ENCODE assay signal across 8 cellular contexts in the genomic region with DNA sequence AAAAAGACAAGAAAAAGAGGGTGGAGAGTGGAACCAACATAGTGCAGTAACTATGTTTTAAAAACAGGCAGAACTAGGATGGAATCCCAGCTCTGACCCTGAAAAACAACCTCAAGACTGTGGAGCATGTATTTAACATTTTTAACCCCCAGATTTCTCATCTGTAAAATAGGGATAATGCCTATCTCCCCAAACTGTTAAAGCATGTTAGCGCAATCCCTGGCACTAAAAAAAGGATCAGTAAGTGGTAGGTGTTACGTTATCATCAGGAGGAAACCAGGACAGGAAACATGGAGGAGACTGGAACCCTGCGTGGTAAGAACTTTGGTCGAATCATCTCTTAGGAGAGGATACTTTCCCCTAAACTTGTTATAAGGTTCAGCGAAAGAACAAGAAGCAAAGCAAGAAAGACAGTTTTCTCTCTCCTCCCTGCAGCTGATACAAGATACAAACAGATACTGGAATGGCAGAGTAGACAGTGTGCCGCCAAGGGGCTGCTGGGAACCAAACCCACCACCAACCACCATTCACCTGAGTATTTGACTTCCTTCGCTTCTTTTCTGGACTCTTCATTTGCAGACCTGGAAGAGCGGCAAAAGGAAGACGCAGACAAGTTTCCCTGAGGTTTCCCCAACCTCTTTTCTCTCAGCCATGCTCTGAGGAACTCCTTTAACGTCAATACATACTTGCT. TPM values are rescaled to one million over a fixed set of nuclear protein-coding genes. Genes with fewer than 3 reads are reported as not detected.
DNase-seq lines count a peak whose midpoint lies in the region; ATAC-seq and TF ChIP-seq lines count a peak whose summit lies in the region.

No MANE protein-coding gene starts in this region.

- no peaks in the 10 kb centered on the region for H3K27me3 Mint-ChIP-seq in WTC11 (ENCODE audit: low read depth)

- peaks cover 10% of the 10 kb centered on the region for H3F3A ChIP-seq in smooth muscle cell (ENCODE audit: low read depth)

- peak overlapping the region; percentile 83 for H3K9ac ChIP-seq in smooth muscle cell (ENCODE audit: low read depth)

- DNase-seq in WTC11 (ENCODE audit: low spot score) (no peak), right atrium auricular region (ENCODE audit: low spot score) (no peak), smooth muscle cell (lab: John Stamatoyannopoulos, UW; ENCODE audit: unreplicated experiment) (no peak), GM10266 (ENCODE audit: extremely low spot score) (no peak)

- H3K4me1 Mint-ChIP-seq in WTC11 = peaks cover 43% of the 10 kb centered on the region

- H3K4me3 Mint-ChIP-seq in WTC11 = peak overlapping the region; percentile 93

- TF ChIP-seq CTCF in HEK293 (tag by site-specific recombination; IDR thresholded peaks at IDR 0.05) (no peak), WTC11 (IDR thresholded peaks at IDR 0.05) (no peak), right atrium auricular region (IDR thresholded peaks at IDR 0.05) (no peak), smooth muscle cell (IDR thresholded peaks at IDR 0.05; ENCODE audit: borderline replicate concordance, insufficient read depth, poor library complexity, severe bottlenecking) (no peak), GM10266 (IDR thresholded peaks at IDR 0.05; ENCODE audit: control insufficient read depth, insufficient read depth, low read depth, missing control alignments) (no peak)

- peak overlapping the region; percentile 90 for H3K4me3 ChIP-seq in HEK293 (ENCODE audit: low read depth, low read length)
- H3K4me3 ChIP-seq in right atrium auricular region = peak overlapping the region; percentile 81 to 94
- peak overlapping the region; percentile 82 for H3K4me3 ChIP-seq in smooth muscle cell

- peak overlapping the region; percentile 95 for H3K4me2 ChIP-seq in smooth muscle cell

- 69% methylated on average over 10 of the region's 10 CpGs for WGBS in smooth muscle cell (ENCODE audit: low lambda C conversion rate)

- H3K79me2 ChIP-seq in smooth muscle cell (ENCODE audit: low read depth) = peaks cover 8% of the 10 kb centered on the region

- peaks cover 10% of the 10 kb centered on the region for H3K4me1 ChIP-seq in HEK293 (ENCODE audit: control insufficient read depth, insufficient read depth, low read length)
- peaks cover 0 to 34% of the 10 kb centered on the region in 2 donors for H3K4me1 ChIP-seq in right atrium auricular region
- peaks cover 30% of the 10 kb centered on the region for H3K4me1 ChIP-seq in smooth muscle cell (ENCODE audit: low read depth)

- POLR2A ChIA-PET in HEK293 (lab: Yijun Ruan, JAX) (interaction anchor here (0.7 to 2.9 kb wide), 10 partner anchors 9 to 492 kb away, joined by 3 to 69 read pairs (median 5); a partner anchor contains a TSS), WTC11 (lab: Charles Lee) (interaction anchor here (1.7 to 3.2 kb wide), 5 partner anchors 10 to 39 kb away, joined by 6 to 26 read pairs (median 10); a partner anchor contains a TSS)

- no peaks in the 10 kb centered on the region for H3K27me3 ChIP-seq in right atrium auricular region
- no peaks in the 10 kb centered on the region for H3K27me3 ChIP-seq in smooth muscle cell (ENCODE audit: low read depth)

- H3K36me3 ChIP-seq in HEK293 (ENCODE audit: control insufficient read depth in 2 of 2, insufficient read depth in 1 of 2, low read length in 2 of 2) (peaks cover 3 to 49% of the 10 kb centered on the region in 2 experiments), right atrium auricular region (peaks cover 45% of the 10 kb centered on the region), smooth muscle cell (ENCODE audit: low read depth) (peaks cover 5% of the 10 kb centered on the region)

- H3K36me3 Mint-ChIP-seq in WTC11 = peaks cover 34% of the 10 kb centered on the region

- ATAC-seq in WTC11 (no peak), HG03457 (IDR thresholded peaks at IDR 0.05; ENCODE audit: unreplicated experiment) (no peak), HG02759 (IDR thresholded peaks at IDR 0.05; ENCODE audit: unreplicated experiment) (no peak), GM19395 (IDR thresholded peaks at IDR 0.05; ENCODE audit: unreplicated experiment) (no peak)

- H3K27ac ChIP-seq in HEK293 (ENCODE audit: extremely low read depth, low read depth, low read length) (peak overlapping the region; percentile 94), right atrium auricular region (peak overlapping the region; percentile 97 to 98), smooth muscle cell (ENCODE audit: low read depth) (peak overlapping the region; percentile 85)

- peaks cover 3% of the 10 kb centered on the region for H4K20me1 ChIP-seq in smooth muscle cell (ENCODE audit: low read depth)

- H3K9me3 ChIP-seq in HEK293 (ENCODE audit: control insufficient read depth, insufficient read depth, low read depth, low read length) = no peaks in the 10 kb centered on the region
- H3K9me3 ChIP-seq in right atrium auricular region = no peaks in the 10 kb centered on the region
- no peaks in the 10 kb centered on the region for H3K9me3 ChIP-seq in smooth muscle cell (replicated peaks; ENCODE audit: low read depth)

- H2AFZ ChIP-seq in smooth muscle cell (ENCODE audit: low read depth) = no peak overlapping the region

- peak overlapping the region; percentile 84; the same call in 1 of the 2 replicates for H3K27ac Mint-ChIP-seq in WTC11

- CTCF ChIA-PET in HEK293 (lab: Yijun Ruan, JAX) = interaction anchor here (0.6 to 2.5 kb wide), 10 partner anchors 9 to 57 kb away, joined by 3 to 16 read pairs (median 5); a partner anchor contains a TSS
- CTCF ChIA-PET in WTC11 (lab: Charles Lee) = interaction anchor here (0.7 to 4.1 kb wide), 11 partner anchors 11 to 212 kb away, joined by 3 to 33 read pairs (median 7); a partner anchor contains a TSS

- H3K9me3 Mint-ChIP-seq in WTC11 = no peaks in the 10 kb centered on the region

TF ChIP-seq in HEK293, 187 proteins besides CTCF, POLR2A, EP300 and RAD21:
- TF ChIP-seq ZNF423 (tag by site-specific recombination; IDR thresholded peaks at IDR 0.05) = no peak
- peak; percentile 62 for TF ChIP-seq PRDM1 (tag by site-specific recombination; IDR thresholded peaks at IDR 0.05)
- no peak for TF ChIP-seq ZNF426 (tag by site-specific recombination; IDR thresholded peaks at IDR 0.05)
- TF ChIP-seq, protein P1, sequence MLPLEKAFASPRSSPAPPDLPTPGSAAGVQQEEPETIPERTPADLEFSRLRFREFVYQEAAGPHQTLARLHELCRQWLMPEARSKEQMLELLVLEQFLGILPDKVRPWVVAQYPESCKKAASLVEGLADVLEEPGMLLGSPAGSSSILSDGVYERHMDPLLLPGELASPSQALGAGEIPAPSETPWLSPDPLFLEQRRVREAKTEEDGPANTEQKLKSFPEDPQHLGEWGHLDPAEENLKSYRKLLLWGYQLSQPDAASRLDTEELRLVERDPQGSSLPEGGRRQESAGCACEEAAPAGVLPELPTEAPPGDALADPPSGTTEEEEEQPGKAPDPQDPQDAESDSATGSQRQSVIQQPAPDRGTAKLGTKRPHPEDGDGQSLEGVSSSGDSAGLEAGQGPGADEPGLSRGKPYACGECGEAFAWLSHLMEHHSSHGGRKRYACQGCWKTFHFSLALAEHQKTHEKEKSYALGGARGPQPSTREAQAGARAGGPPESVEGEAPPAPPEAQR (tag by site-specific recombination; IDR thresholded peaks at IDR 0.05) = no peak
- no peak for TF ChIP-seq ZNF211 (tag by site-specific recombination; IDR thresholded peaks at IDR 0.05; ENCODE audit: low read depth)
- no peak for TF ChIP-seq ZNF701 (tag by site-specific recombination; IDR thresholded peaks at IDR 0.05)
- TF ChIP-seq ZNF16 (tag by site-specific recombination; IDR thresholded peaks at IDR 0.05; ENCODE audit: low read depth) = no peak

TF ChIP-seq in WTC11, 78 proteins besides CTCF, POLR2A, EP300 and RAD21 (continues in another document):
- TF ChIP-seq ZBTB21 (CRISPR knock-in tag; IDR thresholded peaks at IDR 0.05; ENCODE audit: borderline replicate concordance) (no peak), ZNF317 (CRISPR knock-in tag; IDR thresholded peaks at IDR 0.05; ENCODE audit: borderline replicate concordance, low read depth) (no peak), ESRRA (CRISPR knock-in tag; IDR thresholded peaks at IDR 0.05; ENCODE audit: borderline replicate concordance) (no peak), GRHL2 (CRISPR knock-in tag; IDR thresholded peaks at IDR 0.05; ENCODE audit: insufficient replicate concordance, severe bottlenecking) (no peak)
- TF ChIP-seq, protein P2, sequence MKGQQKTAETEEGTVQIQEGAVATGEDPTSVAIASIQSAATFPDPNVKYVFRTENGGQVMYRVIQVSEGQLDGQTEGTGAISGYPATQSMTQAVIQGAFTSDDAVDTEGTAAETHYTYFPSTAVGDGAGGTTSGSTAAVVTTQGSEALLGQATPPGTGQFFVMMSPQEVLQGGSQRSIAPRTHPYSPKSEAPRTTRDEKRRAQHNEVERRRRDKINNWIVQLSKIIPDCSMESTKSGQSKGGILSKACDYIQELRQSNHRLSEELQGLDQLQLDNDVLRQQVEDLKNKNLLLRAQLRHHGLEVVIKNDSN (CRISPR knock-in tag; IDR thresholded peaks at IDR 0.05) = no peak

RNA-seq across cellular contexts. Expression of a gene that starts 1.0 kb away (rescaled TPM):
- total RNA-seq in WTC11 (2021) (37.4 to 38.8 TPM (median 38.0 TPM) in 3 replicates), right atrium auricular region (10 to 100 TPM; 13.9 to 18.4 TPM), smooth muscle cell (18.4 and 20.3 TPM in 2 replicates)
- 27.9 and 30.0 TPM in 2 replicates for polyA plus RNA-seq in smooth muscle cell

RNA-seq across cellular contexts. Expression of a gene that starts 4.7 kb away (rescaled TPM):
- total RNA-seq in WTC11 (2021) (26.5 to 30.7 TPM (median 28.4 TPM) in 3 replicates), right atrium auricular region (100 to 1,000 TPM in 1 of 2 donors, 10 to 100 TPM in 1; 81.4 to 101 TPM), smooth muscle cell (39.1 and 41.9 TPM in 2 replicates)
- polyA plus RNA-seq in smooth muscle cell = 40.5 and 44.1 TPM in 2 replicates

RNA-seq across cellular contexts. Expression of a gene that starts 10.0 kb away (rescaled TPM):
- 180 to 199 TPM (median 180 TPM) in 3 replicates for total RNA-seq in WTC11 (2021)
- total RNA-seq in right atrium auricular region = 10 to 100 TPM; 69.5 to 80.5 TPM
- total RNA-seq in smooth muscle cell = 207 and 216 TPM in 2 replicates
- polyA plus RNA-seq in smooth muscle cell = 214 and 249 TPM in 2 replicates

RNA-seq across cellular contexts. Expression of a gene that starts 13.9 kb away (rescaled TPM):
- total RNA-seq in WTC11 (2021) (258 to 301 TPM (median 278 TPM) in 3 replicates), right atrium auricular region (10 to 100 TPM; 20.0 to 23.8 TPM), smooth muscle cell (41.6 and 46.3 TPM in 2 replicates)
- 115 and 116 TPM in 2 replicates for polyA plus RNA-seq in smooth muscle cell

RNA-seq across cellular contexts. Expression of a gene that starts 22.6 kb away (rescaled TPM):
- total RNA-seq in WTC11 (2021) (71.1 to 88.3 TPM (median 71.2 TPM) in 3 replicates), right atrium auricular region (10 to 100 TPM; 19.5 to 24.8 TPM), smooth muscle cell (30.7 and 31.1 TPM in 2 replicates)
- polyA plus RNA-seq in smooth muscle cell = 51.4 and 52.1 TPM in 2 replicates
